ENCODE assay signal across 2 cellular contexts in the genomic region with DNA sequence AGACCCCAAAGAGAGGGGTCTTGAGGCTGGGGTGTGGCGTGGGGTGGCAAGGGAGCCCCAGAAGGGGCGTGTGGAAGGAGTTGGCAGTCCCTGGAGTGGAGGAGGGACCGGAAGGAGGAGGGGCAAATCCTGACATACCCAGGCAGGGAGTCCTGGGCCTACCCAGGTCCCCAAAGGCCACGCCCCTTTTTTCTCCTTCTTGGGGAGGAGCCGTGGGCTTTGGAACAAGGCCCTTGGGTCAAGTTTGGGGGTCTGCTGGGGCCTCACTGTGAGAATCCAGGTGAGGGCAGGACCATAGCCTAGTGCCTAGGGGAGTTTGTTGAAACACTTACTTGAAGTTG.
A peak's percentile ranks its signal among the peaks of the same experiment; 100 is the strongest.
TF ChIP-seq lines count a peak whose summit lies in the region.

No MANE protein-coding gene starts in this region.

TF ChIP-seq in K562, 482 proteins besides CTCF, POLR2A, EP300 and RAD21:
- TF ChIP-seq NFIC (IDR thresholded peaks at IDR 0.05) = 0 out of 2 replicates have a peak, but pooled peaks have one; percentile 2
- TF ChIP-seq, protein P1, sequence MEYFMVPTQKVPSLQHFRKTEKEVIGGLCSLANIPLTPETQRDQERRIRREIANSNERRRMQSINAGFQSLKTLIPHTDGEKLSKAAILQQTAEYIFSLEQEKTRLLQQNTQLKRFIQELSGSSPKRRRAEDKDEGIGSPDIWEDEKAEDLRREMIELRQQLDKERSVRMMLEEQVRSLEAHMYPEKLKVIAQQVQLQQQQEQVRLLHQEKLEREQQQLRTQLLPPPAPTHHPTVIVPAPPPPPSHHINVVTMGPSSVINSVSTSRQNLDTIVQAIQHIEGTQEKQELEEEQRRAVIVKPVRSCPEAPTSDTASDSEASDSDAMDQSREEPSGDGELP (CRISPR knock-in tag; IDR thresholded peaks at IDR 0.05; ENCODE audit: borderline replicate concordance) = peak; percentile 26; the same call in 1 of the 2 replicates
- TF ChIP-seq EWSR1 (IDR thresholded peaks at IDR 0.05; ENCODE audit: borderline replicate concordance, low read depth, partially characterized antibody) = no peak

TF ChIP-seq in HepG2, 621 proteins besides CTCF, POLR2A, EP300 and RAD21:
- TF ChIP-seq GABPA (IDR thresholded peaks at IDR 0.05; ENCODE audit: low read depth, low read length) (no peak), GABPA (CRISPR knock-in tag; IDR thresholded peaks at IDR 0.05; ENCODE audit: low read depth) (peak; percentile 21; the same call in 1 of the 2 replicates), ZNF782 (CRISPR knock-in tag; IDR thresholded peaks at IDR 0.05; ENCODE audit: borderline replicate concordance) (no peak), GABPB1 (CRISPR knock-in tag; IDR thresholded peaks at IDR 0.05) (0 out of 2 replicates have a peak, but pooled peaks have one; percentile 8), ZNF136 (CRISPR knock-in tag; IDR thresholded peaks at IDR 0.05; ENCODE audit: low read depth) (no peak)
